2 cellular contexts compared by ENCODE assay signal in genomic region chr3:186082150-186082549, GRCh38.
TF ChIP-seq lines count a peak whose summit lies in the region.

No MANE protein-coding gene starts in this region.

TF ChIP-seq in GM23338, 12 proteins besides CTCF, POLR2A, EP300 and RAD21:
- TF ChIP-seq, protein P1, sequence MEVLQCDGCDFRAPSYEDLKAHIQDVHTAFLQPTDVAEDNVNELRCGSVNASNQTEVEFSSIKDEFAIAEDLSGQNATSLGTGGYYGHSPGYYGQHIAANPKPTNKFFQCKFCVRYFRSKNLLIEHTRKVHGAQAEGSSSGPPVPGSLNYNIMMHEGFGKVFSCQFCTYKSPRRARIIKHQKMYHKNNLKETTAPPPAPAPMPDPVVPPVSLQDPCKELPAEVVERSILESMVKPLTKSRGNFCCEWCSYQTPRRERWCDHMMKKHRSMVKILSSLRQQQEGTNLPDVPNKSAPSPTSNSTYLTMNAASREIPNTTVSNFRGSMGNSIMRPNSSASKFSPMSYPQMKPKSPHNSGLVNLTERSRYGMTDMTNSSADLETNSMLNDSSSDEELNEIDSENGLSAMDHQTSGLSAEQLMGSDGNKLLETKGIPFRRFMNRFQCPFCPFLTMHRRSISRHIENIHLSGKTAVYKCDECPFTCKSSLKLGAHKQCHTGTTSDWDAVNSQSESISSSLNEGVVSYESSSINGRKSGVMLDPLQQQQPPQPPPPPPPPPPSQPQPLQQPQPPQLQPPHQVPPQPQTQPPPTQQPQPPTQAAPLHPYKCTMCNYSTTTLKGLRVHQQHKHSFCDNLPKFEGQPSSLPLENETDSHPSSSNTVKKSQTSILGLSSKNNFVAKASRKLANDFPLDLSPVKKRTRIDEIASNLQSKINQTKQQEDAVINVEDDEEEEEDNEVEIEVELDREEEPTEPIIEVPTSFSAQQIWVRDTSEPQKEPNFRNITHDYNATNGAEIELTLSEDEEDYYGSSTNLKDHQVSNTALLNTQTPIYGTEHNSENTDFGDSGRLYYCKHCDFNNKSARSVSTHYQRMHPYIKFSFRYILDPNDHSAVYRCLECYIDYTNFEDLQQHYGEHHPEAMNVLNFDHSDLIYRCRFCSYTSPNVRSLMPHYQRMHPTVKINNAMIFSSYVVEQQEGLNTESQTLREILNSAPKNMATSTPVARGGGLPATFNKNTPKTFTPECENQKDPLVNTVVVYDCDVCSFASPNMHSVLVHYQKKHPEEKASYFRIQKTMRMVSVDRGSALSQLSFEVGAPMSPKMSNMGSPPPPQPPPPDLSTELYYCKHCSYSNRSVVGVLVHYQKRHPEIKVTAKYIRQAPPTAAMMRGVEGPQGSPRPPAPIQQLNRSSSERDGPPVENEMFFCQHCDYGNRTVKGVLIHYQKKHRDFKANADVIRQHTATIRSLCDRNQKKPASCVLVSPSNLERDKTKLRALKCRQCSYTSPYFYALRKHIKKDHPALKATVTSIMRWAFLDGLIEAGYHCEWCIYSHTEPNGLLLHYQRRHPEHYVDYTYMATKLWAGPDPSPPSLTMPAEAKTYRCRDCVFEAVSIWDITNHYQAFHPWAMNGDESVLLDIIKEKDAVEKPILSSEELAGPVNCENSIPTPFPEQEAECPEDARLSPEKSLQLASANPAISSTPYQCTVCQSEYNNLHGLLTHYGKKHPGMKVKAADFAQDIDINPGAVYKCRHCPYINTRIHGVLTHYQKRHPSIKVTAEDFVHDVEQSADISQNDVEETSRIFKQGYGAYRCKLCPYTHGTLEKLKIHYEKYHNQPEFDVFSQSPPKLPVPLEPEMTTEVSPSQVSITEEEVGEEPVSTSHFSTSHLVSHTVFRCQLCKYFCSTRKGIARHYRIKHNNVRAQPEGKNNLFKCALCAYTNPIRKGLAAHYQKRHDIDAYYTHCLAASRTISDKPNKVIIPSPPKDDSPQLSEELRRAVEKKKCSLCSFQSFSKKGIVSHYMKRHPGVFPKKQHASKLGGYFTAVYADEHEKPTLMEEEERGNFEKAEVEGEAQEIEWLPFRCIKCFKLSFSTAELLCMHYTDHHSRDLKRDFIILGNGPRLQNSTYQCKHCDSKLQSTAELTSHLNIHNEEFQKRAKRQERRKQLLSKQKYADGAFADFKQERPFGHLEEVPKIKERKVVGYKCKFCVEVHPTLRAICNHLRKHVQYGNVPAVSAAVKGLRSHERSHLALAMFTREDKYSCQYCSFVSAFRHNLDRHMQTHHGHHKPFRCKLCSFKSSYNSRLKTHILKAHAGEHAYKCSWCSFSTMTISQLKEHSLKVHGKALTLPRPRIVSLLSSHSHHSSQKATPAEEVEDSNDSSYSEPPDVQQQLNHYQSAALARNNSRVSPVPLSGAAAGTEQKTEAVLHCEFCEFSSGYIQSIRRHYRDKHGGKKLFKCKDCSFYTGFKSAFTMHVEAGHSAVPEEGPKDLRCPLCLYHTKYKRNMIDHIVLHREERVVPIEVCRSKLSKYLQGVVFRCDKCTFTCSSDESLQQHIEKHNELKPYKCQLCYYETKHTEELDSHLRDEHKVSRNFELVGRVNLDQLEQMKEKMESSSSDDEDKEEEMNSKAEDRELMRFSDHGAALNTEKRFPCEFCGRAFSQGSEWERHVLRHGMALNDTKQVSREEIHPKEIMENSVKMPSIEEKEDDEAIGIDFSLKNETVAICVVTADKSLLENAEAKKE (CRISPR knock-in tag; IDR thresholded peaks at IDR 0.05), result no peak
- TF ChIP-seq JUNB (IDR thresholded peaks at IDR 0.05; ENCODE audit: unreplicated experiment), result no peak
- TF ChIP-seq, protein P2, sequence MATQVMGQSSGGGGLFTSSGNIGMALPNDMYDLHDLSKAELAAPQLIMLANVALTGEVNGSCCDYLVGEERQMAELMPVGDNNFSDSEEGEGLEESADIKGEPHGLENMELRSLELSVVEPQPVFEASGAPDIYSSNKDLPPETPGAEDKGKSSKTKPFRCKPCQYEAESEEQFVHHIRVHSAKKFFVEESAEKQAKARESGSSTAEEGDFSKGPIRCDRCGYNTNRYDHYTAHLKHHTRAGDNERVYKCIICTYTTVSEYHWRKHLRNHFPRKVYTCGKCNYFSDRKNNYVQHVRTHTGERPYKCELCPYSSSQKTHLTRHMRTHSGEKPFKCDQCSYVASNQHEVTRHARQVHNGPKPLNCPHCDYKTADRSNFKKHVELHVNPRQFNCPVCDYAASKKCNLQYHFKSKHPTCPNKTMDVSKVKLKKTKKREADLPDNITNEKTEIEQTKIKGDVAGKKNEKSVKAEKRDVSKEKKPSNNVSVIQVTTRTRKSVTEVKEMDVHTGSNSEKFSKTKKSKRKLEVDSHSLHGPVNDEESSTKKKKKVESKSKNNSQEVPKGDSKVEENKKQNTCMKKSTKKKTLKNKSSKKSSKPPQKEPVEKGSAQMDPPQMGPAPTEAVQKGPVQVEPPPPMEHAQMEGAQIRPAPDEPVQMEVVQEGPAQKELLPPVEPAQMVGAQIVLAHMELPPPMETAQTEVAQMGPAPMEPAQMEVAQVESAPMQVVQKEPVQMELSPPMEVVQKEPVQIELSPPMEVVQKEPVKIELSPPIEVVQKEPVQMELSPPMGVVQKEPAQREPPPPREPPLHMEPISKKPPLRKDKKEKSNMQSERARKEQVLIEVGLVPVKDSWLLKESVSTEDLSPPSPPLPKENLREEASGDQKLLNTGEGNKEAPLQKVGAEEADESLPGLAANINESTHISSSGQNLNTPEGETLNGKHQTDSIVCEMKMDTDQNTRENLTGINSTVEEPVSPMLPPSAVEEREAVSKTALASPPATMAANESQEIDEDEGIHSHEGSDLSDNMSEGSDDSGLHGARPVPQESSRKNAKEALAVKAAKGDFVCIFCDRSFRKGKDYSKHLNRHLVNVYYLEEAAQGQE (IDR thresholded peaks at IDR 0.05; ENCODE audit: unreplicated experiment), result no peak
- TF ChIP-seq ZNF331 (CRISPR knock-in tag; IDR thresholded peaks at IDR 0.05; ENCODE audit: low read depth), result no peak
- TF ChIP-seq POLR2AphosphoS5 (IDR thresholded peaks at IDR 0.05; ENCODE audit: low read depth), result no peak
- TF ChIP-seq STAT1 (IDR thresholded peaks at IDR 0.05; ENCODE audit: unreplicated experiment), result no peak
- TF ChIP-seq ETS1 (IDR thresholded peaks at IDR 0.05), result no peak
- TF ChIP-seq ZNF114 (CRISPR knock-in tag; IDR thresholded peaks at IDR 0.05), result no peak
- TF ChIP-seq CREB1 (CRISPR knock-in tag; IDR thresholded peaks at IDR 0.05; ENCODE audit: low read depth), result no peak
- TF ChIP-seq EZH2phosphoT487 (IDR thresholded peaks at IDR 0.05; ENCODE audit: unreplicated experiment), result no peak
- TF ChIP-seq EZH2 (IDR thresholded peaks at IDR 0.05; ENCODE audit: low read depth, unreplicated experiment), result no peak
- TF ChIP-seq NANOG (IDR thresholded peaks at IDR 0.05; ENCODE audit: borderline replicate concordance), result no peak

TF ChIP-seq in H1, 55 proteins besides CTCF, POLR2A, EP300 and RAD21 (continued from another document):
- TF ChIP-seq CHD7 (IDR thresholded peaks at IDR 0.05; ENCODE audit: insufficient replicate concordance, low read length) (no peak), SP2 (IDR thresholded peaks at IDR 0.05; ENCODE audit: low read length) (no peak), BRCA1 (IDR thresholded peaks at IDR 0.05; ENCODE audit: low read depth, low read length) (no peak), KDM5A (IDR thresholded peaks at IDR 0.05; ENCODE audit: low read length) (no peak), YY1 (IDR thresholded peaks at IDR 0.05; ENCODE audit: low read depth, low read length) (no peak), HDAC6 (IDR thresholded peaks at IDR 0.05; ENCODE audit: low read depth, low read length) (no peak)
TF ChIP-seq in H1: peak in this region for 0.
